Comparison of ENCODE assay signal across 7 cellular contexts in the genomic region with DNA sequence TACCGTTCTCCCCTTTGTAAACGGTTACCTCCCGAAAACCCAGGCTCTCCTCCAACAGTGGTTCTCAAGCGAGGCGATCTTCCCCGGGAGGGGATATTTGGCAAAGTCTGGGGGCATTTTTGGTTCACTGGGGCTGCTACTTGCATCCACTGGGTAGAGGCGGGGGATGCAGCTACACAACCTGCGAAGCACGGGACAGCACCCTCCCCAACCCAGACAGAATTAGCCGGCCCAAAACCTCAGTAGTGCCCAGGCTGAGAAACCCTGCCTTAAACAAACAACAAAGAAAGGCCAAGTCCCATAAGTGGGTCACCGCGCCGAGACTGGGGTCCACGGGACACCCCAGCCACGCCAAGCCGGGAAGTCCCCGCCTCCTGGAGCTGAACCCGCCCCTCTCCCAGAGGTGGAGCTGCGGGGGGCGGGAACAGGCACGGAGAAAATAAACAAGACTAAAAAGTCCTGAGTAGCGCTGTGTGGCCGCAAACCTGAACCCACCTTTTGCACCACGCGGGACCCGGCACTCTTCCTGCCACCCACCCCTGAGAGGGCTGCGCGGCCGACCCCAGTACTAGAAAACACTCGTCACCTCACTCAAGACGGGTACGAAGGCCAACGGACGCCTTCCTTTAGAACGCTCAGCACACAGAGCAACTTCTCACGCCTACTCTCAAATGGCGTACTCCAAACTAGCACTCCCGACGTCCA. TPM values are rescaled to one million over a fixed set of nuclear protein-coding genes. Genes with fewer than 3 reads are reported as not detected.
DNase-seq lines count a peak whose midpoint lies in the region; ATAC-seq and TF ChIP-seq lines count a peak whose summit lies in the region.
"Not testable (repeated sequence)": the region's sequence is repeated elsewhere in the genome, so short reads cannot be mapped to it uniquely, and the experiment has no call there.

No MANE protein-coding gene starts in this region.

- peak; percentile 35 for DNase-seq in activated CD4-positive, alpha-beta memory T cell treated with anti-CD3 and anti-CD28 coated beads, Interleukin-2, amount 10 ng/mL, durations not matched to agents 7 days and 5 days
- DNase-seq in choroid plexus epithelial cell (ENCODE audit: low read depth); immature natural killer cell: not testable (repeated sequence)
- peak; percentile 69 for DNase-seq in retina

- H3K36me3 Mint-ChIP-seq in activated CD4-positive, alpha-beta memory T cell treated with anti-CD3 and anti-CD28 coated beads, Interleukin-2, amount 10 ng/mL, durations not matched to agents 7 days and 5 days (ENCODE audit: low read depth): peaks cover 42% of the 10 kb centered on the region
- not testable (repeated sequence) for H3K36me3 Mint-ChIP-seq in immature natural killer cell

- H3K27ac Mint-ChIP-seq in activated CD4-positive, alpha-beta memory T cell treated with anti-CD3 and anti-CD28 coated beads, Interleukin-2, amount 10 ng/mL, durations not matched to agents 7 days and 5 days: peak overlapping the region; percentile 90
- H3K27ac Mint-ChIP-seq in immature natural killer cell: peak overlapping the region; percentile 59 to 96 (median 92)

- peak overlapping the region; percentile 85 for H3K27ac ChIP-seq in KOPT-K1 (ENCODE audit: low read depth, low read length, poor library complexity, severe bottlenecking)

- not testable (repeated sequence) for H3K9me3 Mint-ChIP-seq in activated CD4-positive, alpha-beta memory T cell treated with anti-CD3 and anti-CD28 coated beads, Interleukin-2, amount 10 ng/mL, durations not matched to agents 7 days and 5 days; immature natural killer cell

- H3K9me3 ChIP-seq in KOPT-K1 (ENCODE audit: insufficient read depth, low read length, poor library complexity, severe bottlenecking): not testable (repeated sequence)

- ATAC-seq in GM18873 (IDR thresholded peaks at IDR 0.05; ENCODE audit: low FRiP score, unreplicated experiment) (peak; percentile 68), HG02678 (IDR thresholded peaks at IDR 0.05; ENCODE audit: unreplicated experiment) (peak; percentile 46)

- TF ChIP-seq CTCF in choroid plexus epithelial cell (conservative IDR thresholded peaks at IDR 0.05; ENCODE audit: low read depth, low read length): not testable (repeated sequence)

- peaks cover 32% of the 10 kb centered on the region for H3K4me1 Mint-ChIP-seq in activated CD4-positive, alpha-beta memory T cell treated with anti-CD3 and anti-CD28 coated beads, Interleukin-2, amount 10 ng/mL, durations not matched to agents 7 days and 5 days
- H3K4me1 Mint-ChIP-seq in immature natural killer cell: peaks cover 42 to 47% of the 10 kb centered on the region in 2 donors

- H3K4me3 Mint-ChIP-seq in activated CD4-positive, alpha-beta memory T cell treated with anti-CD3 and anti-CD28 coated beads, Interleukin-2, amount 10 ng/mL, durations not matched to agents 7 days and 5 days: peak overlapping the region; percentile 84
- H3K4me3 Mint-ChIP-seq in immature natural killer cell: peak overlapping the region; percentile 81 to 97 (median 96)

- peak overlapping the region; percentile 63 for H3K4me3 ChIP-seq in choroid plexus epithelial cell (ENCODE audit: low read depth, low read length)

- POLR2A ChIA-PET in activated CD4-positive, alpha-beta memory T cell treated with anti-CD3 and anti-CD28 coated beads, Interleukin-2, amount 10 ng/mL, durations not matched to agents 7 days and 5 days (lab: Charles Lee): interaction anchor here (2.2 to 3.2 kb wide), 2 partner anchors 90 to 105 kb away, joined by 14 to 15 read pairs; a partner anchor contains a TSS

- H3K27me3 Mint-ChIP-seq in activated CD4-positive, alpha-beta memory T cell treated with anti-CD3 and anti-CD28 coated beads, Interleukin-2, amount 10 ng/mL, durations not matched to agents 7 days and 5 days: not testable (repeated sequence)
- H3K27me3 Mint-ChIP-seq in immature natural killer cell (ENCODE audit: low read depth in 3 of 3): peaks cover 4 to 19% (median 6%) of the 10 kb centered on the region in 3 donors

- H3K36me3 ChIP-seq in KOPT-K1 (ENCODE audit: insufficient read depth, low read length): peaks cover 19% of the 10 kb centered on the region

- CTCF ChIA-PET in activated CD4-positive, alpha-beta memory T cell treated with anti-CD3 and anti-CD28 coated beads, Interleukin-2, amount 10 ng/mL, durations not matched to agents 7 days and 5 days (lab: Charles Lee): not testable (repeated sequence)

RNA-seq across cellular contexts. Expression of a gene that starts 0.5 kb away (rescaled TPM):
- total RNA-seq in activated CD4-positive, alpha-beta memory T cell treated with anti-CD3 and anti-CD28 coated beads, Interleukin-2, amount 10 ng/mL, durations not matched to agents 7 days and 5 days: 100 to 1,000 TPM; 182 to 183 TPM
- polyA plus RNA-seq in immature natural killer cell: 100 to 1,000 TPM; 238 to 291 (median 240) TPM
